ENCODE assay signal across 14 cellular contexts in the genomic region with DNA sequence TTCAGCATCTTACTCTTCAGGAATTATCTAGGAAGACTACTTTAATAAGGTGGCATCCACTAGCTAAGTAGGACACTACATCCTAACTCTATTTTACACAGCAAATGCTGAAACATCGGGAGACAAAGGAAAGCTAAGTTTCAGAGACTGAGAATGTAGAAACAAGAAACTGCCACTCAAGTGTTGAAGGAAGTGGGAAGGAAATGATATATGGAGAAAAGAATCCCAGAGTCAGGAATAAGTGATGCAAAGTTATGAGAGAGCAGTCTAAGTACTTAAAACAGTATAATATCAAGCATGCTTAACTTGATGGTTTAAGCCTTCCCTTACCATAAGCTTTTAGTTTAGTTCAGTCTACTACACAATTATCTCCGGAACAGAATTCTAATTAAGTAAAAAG. TPM values are rescaled to one million over a fixed set of nuclear protein-coding genes. Genes with fewer than 3 reads are reported as not detected.
A peak's percentile ranks its signal among the peaks of the same experiment; 100 is the strongest.
DNase-seq lines count a peak whose midpoint lies in the region; ATAC-seq and TF ChIP-seq lines count a peak whose summit lies in the region.
"Had no signal": no experiment of that assay in that cellular context is flagged by ENCODE, and none has a peak within 500 bp of the region (broad histone marks: within the 10 kb centered on the region; RNA-seq: fewer than 3 reads in every experiment).

No MANE protein-coding gene starts in this region.

- H3K27ac Mint-ChIP-seq in stimulated activated naive CD8-positive, alpha-beta T cell treated with anti-CD3 and anti-CD28 coated beads, Interleukin-15, Interleukin-2, amounts not matched to agents 100 ng/mL and 50 ng/mL, for 24 hours, result peak overlapping the region; percentile 34
- peak overlapping the region; percentile 17 for H3K27ac Mint-ChIP-seq in memory B cell

- H3K4me3 Mint-ChIP-seq in stimulated activated naive CD8-positive, alpha-beta T cell treated with anti-CD3 and anti-CD28 coated beads, Interleukin-15, Interleukin-2, amounts not matched to agents 100 ng/mL and 50 ng/mL, for 24 hours, result no peak overlapping the region
- H3K4me3 Mint-ChIP-seq in memory B cell, result no peak overlapping the region

- ATAC-seq in stimulated activated naive CD8-positive, alpha-beta T cell treated with anti-CD3 and anti-CD28 coated beads, Interleukin-15, Interleukin-2, amounts not matched to agents 100 U/mL and 50 U/mL, for 24 hours, result no peak
- ATAC-seq in memory B cell (ENCODE audit: low read depth) (no peak), left lobe of liver (no peak)
- ATAC-seq: HCT116 had no signal

- peaks cover 73% of the 10 kb centered on the region for H3K36me3 Mint-ChIP-seq in stimulated activated naive CD8-positive, alpha-beta T cell treated with anti-CD3 and anti-CD28 coated beads, Interleukin-15, Interleukin-2, amounts not matched to agents 100 ng/mL and 50 ng/mL, for 24 hours (ENCODE audit: low read depth)
- peaks cover 17% of the 10 kb centered on the region for H3K36me3 Mint-ChIP-seq in memory B cell

- TF ChIP-seq CTCF in cardiac fibroblast (IDR thresholded peaks at IDR 0.05; ENCODE audit: low read depth, low read length), result no peak

- no peak overlapping the region for H3K4me3 ChIP-seq in cardiac fibroblast (replicated peaks in 1 of 2; ENCODE audit: low read depth in 2 of 2, low read length in 2 of 2)

- no peaks in the 10 kb centered on the region for H3K27me3 Mint-ChIP-seq in stimulated activated naive CD8-positive, alpha-beta T cell treated with anti-CD3 and anti-CD28 coated beads, Interleukin-15, Interleukin-2, amounts not matched to agents 100 ng/mL and 50 ng/mL, for 24 hours
- no peaks in the 10 kb centered on the region for H3K27me3 Mint-ChIP-seq in memory B cell

- no peak for DNase-seq in stimulated activated naive CD8-positive, alpha-beta T cell treated with anti-CD3 and anti-CD28 coated beads, Interleukin-15, Interleukin-2, amounts not matched to agents 100 U/mL and 50 U/mL, for 24 hours
- DNase-seq in cardiac fibroblast (ENCODE audit: low read depth in 2 of 2) (peak; percentile 4 to 32), memory B cell (ENCODE audit: low spot score in 2 of 2) (no peak), left lobe of liver (ENCODE audit: low spot score) (no peak), GM03348 (ENCODE audit: low spot score) (no peak), GM19238 (ENCODE audit: insufficient read length, low spot score) (no peak)
- DNase-seq: Caco-2, DMS153, NCI-H187, NCI-H345, NCI-H69, Right ventricle myocardium superior had no signal

- no peaks in the 10 kb centered on the region for H3K9me3 Mint-ChIP-seq in stimulated activated naive CD8-positive, alpha-beta T cell treated with anti-CD3 and anti-CD28 coated beads, Interleukin-15, Interleukin-2, amounts not matched to agents 100 ng/mL and 50 ng/mL, for 24 hours
- H3K9me3 Mint-ChIP-seq in memory B cell, result no peaks in the 10 kb centered on the region

- H3K4me1 Mint-ChIP-seq in stimulated activated naive CD8-positive, alpha-beta T cell treated with anti-CD3 and anti-CD28 coated beads, Interleukin-15, Interleukin-2, amounts not matched to agents 100 ng/mL and 50 ng/mL, for 24 hours (ENCODE audit: low read depth), result peaks cover 3% of the 10 kb centered on the region
- H3K4me1 Mint-ChIP-seq in memory B cell, result peaks cover 3% of the 10 kb centered on the region

RNA-seq across cellular contexts. Expression of gene RBM26, which starts 52.4 kb away (rescaled TPM):
- total RNA-seq in left lobe of liver, result 10.7 TPM

Comparison
In these comparisons a context has a peak if more than half of its experiments do, and no peak if none do; other contexts are left out.
1. DNase-seq: peak in cardiac fibroblast (2 of 2); none in stimulated activated naive CD8-positive, alpha-beta T cell treated with anti-CD3 and anti-CD28 coated beads, Interleukin-15, Interleukin-2, amounts not matched to agents 100 U/mL and 50 U/mL, for 24 hours (single experiment), memory B cell (0 of 2), left lobe of liver (single experiment), GM03348 (single experiment) and GM19238 (single experiment).